1 cellular context compared by ENCODE assay signal in the genomic region with DNA sequence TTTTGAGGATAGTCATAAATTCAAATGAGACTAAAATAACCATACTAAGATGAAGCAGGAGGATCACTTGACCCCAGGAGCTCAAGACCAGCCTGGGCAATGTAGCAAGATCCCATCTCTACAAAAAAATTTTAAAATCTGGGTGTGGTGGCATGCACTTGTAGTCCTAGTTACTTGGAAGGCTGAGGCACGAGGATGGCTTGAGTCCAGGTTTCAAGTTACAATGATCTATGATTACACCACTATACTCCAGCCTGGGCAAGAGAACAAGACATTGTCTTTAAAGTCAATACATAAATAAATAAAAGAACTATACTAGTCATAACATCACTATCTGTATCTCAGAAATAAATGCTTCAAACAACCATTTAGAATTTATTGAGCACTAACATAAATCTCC.
TF ChIP-seq lines count a peak whose summit lies in the region.

No MANE protein-coding gene starts in this region.

TF ChIP-seq in HCT116, 20 proteins besides CTCF, POLR2A, EP300 and RAD21 (continued from another document):
- TF ChIP-seq YY1 (IDR thresholded peaks at IDR 0.05; ENCODE audit: extremely low read depth, insufficient replicate concordance, low read depth, low read length) (no peak), SRF (IDR thresholded peaks at IDR 0.05; ENCODE audit: low read depth) (no peak), TCF7L2 (IDR thresholded peaks at IDR 0.05; ENCODE audit: borderline replicate concordance, extremely low read depth, insufficient read depth, insufficient read length) (no peak), POLR2AphosphoS5 (IDR thresholded peaks at IDR 0.05; ENCODE audit: low read depth, low read length) (no peak), CBX3 (IDR thresholded peaks at IDR 0.05; ENCODE audit: low read depth) (no peak), ELF1 (IDR thresholded peaks at IDR 0.05; ENCODE audit: borderline replicate concordance, low read depth) (no peak), JUND (IDR thresholded peaks at IDR 0.05) (no peak), ZFX (IDR thresholded peaks at IDR 0.05) (no peak)
- TF ChIP-seq, protein P1, sequence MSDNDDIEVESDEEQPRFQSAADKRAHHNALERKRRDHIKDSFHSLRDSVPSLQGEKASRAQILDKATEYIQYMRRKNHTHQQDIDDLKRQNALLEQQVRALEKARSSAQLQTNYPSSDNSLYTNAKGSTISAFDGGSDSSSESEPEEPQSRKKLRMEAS (IDR thresholded peaks at IDR 0.05), result no peak
- TF ChIP-seq, protein P2, sequence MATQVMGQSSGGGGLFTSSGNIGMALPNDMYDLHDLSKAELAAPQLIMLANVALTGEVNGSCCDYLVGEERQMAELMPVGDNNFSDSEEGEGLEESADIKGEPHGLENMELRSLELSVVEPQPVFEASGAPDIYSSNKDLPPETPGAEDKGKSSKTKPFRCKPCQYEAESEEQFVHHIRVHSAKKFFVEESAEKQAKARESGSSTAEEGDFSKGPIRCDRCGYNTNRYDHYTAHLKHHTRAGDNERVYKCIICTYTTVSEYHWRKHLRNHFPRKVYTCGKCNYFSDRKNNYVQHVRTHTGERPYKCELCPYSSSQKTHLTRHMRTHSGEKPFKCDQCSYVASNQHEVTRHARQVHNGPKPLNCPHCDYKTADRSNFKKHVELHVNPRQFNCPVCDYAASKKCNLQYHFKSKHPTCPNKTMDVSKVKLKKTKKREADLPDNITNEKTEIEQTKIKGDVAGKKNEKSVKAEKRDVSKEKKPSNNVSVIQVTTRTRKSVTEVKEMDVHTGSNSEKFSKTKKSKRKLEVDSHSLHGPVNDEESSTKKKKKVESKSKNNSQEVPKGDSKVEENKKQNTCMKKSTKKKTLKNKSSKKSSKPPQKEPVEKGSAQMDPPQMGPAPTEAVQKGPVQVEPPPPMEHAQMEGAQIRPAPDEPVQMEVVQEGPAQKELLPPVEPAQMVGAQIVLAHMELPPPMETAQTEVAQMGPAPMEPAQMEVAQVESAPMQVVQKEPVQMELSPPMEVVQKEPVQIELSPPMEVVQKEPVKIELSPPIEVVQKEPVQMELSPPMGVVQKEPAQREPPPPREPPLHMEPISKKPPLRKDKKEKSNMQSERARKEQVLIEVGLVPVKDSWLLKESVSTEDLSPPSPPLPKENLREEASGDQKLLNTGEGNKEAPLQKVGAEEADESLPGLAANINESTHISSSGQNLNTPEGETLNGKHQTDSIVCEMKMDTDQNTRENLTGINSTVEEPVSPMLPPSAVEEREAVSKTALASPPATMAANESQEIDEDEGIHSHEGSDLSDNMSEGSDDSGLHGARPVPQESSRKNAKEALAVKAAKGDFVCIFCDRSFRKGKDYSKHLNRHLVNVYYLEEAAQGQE (IDR thresholded peaks at IDR 0.05; ENCODE audit: low read depth), result no peak
- TF ChIP-seq, protein P3, sequence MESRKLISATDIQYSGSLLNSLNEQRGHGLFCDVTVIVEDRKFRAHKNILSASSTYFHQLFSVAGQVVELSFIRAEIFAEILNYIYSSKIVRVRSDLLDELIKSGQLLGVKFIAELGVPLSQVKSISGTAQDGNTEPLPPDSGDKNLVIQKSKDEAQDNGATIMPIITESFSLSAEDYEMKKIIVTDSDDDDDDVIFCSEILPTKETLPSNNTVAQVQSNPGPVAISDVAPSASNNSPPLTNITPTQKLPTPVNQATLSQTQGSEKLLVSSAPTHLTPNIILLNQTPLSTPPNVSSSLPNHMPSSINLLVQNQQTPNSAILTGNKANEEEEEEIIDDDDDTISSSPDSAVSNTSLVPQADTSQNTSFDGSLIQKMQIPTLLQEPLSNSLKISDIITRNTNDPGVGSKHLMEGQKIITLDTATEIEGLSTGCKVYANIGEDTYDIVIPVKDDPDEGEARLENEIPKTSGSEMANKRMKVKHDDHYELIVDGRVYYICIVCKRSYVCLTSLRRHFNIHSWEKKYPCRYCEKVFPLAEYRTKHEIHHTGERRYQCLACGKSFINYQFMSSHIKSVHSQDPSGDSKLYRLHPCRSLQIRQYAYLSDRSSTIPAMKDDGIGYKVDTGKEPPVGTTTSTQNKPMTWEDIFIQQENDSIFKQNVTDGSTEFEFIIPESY (IDR thresholded peaks at IDR 0.05; ENCODE audit: extremely low read depth, insufficient replicate concordance, low read length), result no peak
